Comparison of ENCODE assay signal across 1 cellular context in the genomic region with DNA sequence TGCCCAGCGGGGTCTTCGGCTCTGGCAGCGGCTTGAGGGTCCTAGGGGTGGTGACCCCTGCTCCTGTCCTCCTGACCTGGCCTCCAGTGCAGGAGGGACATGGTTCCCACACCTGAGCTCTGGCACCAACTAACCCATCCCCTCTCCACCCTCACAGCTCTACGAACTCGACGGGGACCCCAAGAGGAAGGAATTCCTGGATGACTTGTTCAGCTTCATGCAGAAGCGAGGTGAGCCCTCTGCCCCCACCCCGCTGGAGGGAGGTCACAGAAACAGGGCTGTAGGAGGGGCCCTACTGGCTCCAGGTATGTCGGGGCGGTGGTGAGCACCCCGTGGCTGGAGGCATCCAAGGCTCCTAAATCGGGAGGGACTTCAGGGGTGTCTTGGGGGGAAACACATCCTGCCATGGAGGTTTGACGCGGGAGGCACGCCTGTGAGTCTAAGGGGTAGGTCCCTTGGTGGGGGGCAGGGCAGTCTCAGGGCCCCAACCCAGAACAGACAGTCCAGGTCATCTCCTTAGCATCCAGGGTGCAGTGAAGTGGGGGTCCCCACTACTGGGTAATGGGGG.
TF ChIP-seq lines count a peak whose summit lies in the region.

No MANE protein-coding gene starts in this region.

TF ChIP-seq in GM23338, 12 proteins besides CTCF, POLR2A, EP300 and RAD21 (continued from another document):
- TF ChIP-seq NANOG (IDR thresholded peaks at IDR 0.05; ENCODE audit: borderline replicate concordance) (no peak), ZNF331 (CRISPR knock-in tag; IDR thresholded peaks at IDR 0.05; ENCODE audit: low read depth) (no peak), CREB1 (CRISPR knock-in tag; IDR thresholded peaks at IDR 0.05; ENCODE audit: low read depth) (no peak)
